In genomic region chr18:57078614-57079013, GRCh38 we compare ENCODE assay signal across 18 cellular contexts.
DNase-seq lines count a peak whose midpoint lies in the region; ATAC-seq, FAIRE-seq and TF ChIP-seq lines count a peak whose summit lies in the region.
"Had no signal": no experiment of that assay in that cellular context is flagged by ENCODE, and none has a peak within 500 bp of the region (broad histone marks: within the 10 kb centered on the region; RNA-seq: fewer than 3 reads in every experiment).

No MANE protein-coding gene starts in this region.

- H3K9me3 ChIP-seq in OCI-LY7 (ENCODE audit: low read length) (peaks cover 8% of the 10 kb centered on the region; the same call in 1 of the 2 replicates), endodermal cell (ENCODE audit: control insufficient read depth, low read length) (peaks cover 10% of the 10 kb centered on the region)

- H3K4me2 ChIP-seq in OCI-LY7 (ENCODE audit: low read length): 0 out of 2 replicates have a peak overlapping the region, but pooled peaks have one; percentile 66

- POLR2A ChIA-PET in OCI-LY7 (lab: Charles Lee): no interaction called here

- ATAC-seq in effector memory CD8-positive, alpha-beta T cell (replicated peaks): no peak

- no peak overlapping the region for H3K27ac Mint-ChIP-seq in endodermal cell
- peak overlapping the region in 1 of 2 donors; percentile 51 for H3K27ac Mint-ChIP-seq in effector memory CD8-positive, alpha-beta T cell
- H3K27ac Mint-ChIP-seq: H9 had no signal

- H3K36me3 Mint-ChIP-seq in endodermal cell (ENCODE audit: low read depth): peaks cover 2% of the 10 kb centered on the region
- H3K36me3 Mint-ChIP-seq in effector memory CD8-positive, alpha-beta T cell (ENCODE audit: insufficient read depth): peaks cover 2% of the 10 kb centered on the region
- H3K36me3 Mint-ChIP-seq: CD14-positive monocyte; CD4-positive, alpha-beta memory T cell had no signal

- H3K9me3 Mint-ChIP-seq in endodermal cell: peaks cover 12% of the 10 kb centered on the region
- no peaks in the 10 kb centered on the region for H3K9me3 Mint-ChIP-seq in effector memory CD8-positive, alpha-beta T cell

- H3K4me3 ChIP-seq in OCI-LY7 (ENCODE audit: low read depth, low read length, poor library complexity, severe bottlenecking): no peak overlapping the region
- no peak overlapping the region for H3K4me3 ChIP-seq in endodermal cell (ENCODE audit: low read length)
- H3K4me3 ChIP-seq: BLaER1, K562 had no signal

- H3K36me3 ChIP-seq in OCI-LY7 (ENCODE audit: insufficient read depth, low read length) (peaks cover 4% of the 10 kb centered on the region; the same call in 1 of the 2 replicates), endodermal cell (ENCODE audit: control insufficient read depth, insufficient read depth, low read length) (no peaks in the 10 kb centered on the region)
- H3K36me3 ChIP-seq: BLaER1 had no signal

- H3K27ac ChIP-seq in OCI-LY7 (ENCODE audit: low read depth, low read length, poor library complexity, severe bottlenecking) (no peak overlapping the region), endodermal cell (ENCODE audit: low read depth, low read length) (no peak overlapping the region)
- H3K27ac ChIP-seq: BLaER1 had no signal

- H3K27me3 Mint-ChIP-seq in endodermal cell (ENCODE audit: insufficient read depth): peaks cover 2% of the 10 kb centered on the region
- peaks cover 0 to 8% of the 10 kb centered on the region in 2 donors for H3K27me3 Mint-ChIP-seq in effector memory CD8-positive, alpha-beta T cell

- TF ChIP-seq CTCF in OCI-LY7 (conservative IDR thresholded peaks at IDR 0.05; ENCODE audit: low read length) (no peak), endodermal cell (conservative IDR thresholded peaks at IDR 0.05) (no peak)

- no peaks in the 10 kb centered on the region for H3K79me2 ChIP-seq in OCI-LY7 (ENCODE audit: insufficient read depth, low read depth, low read length)

- H3K4me1 ChIP-seq in OCI-LY7 (ENCODE audit: insufficient read depth, low read length, poor library complexity, severe bottlenecking) (peaks cover 56% of the 10 kb centered on the region), endodermal cell (ENCODE audit: control insufficient read depth, insufficient read depth, low read length) (peaks cover 6% of the 10 kb centered on the region)

- no peak overlapping the region for H3K9ac ChIP-seq in endodermal cell (ENCODE audit: extremely low read depth, low read length, poor library complexity, severe bottlenecking)
- H3K9ac ChIP-seq: BLaER1 had no signal

- H3K4me1 Mint-ChIP-seq in endodermal cell: peaks cover 21% of the 10 kb centered on the region
- H3K4me1 Mint-ChIP-seq in effector memory CD8-positive, alpha-beta T cell (ENCODE audit: low read depth in 2 of 2): peaks cover 5 to 16% of the 10 kb centered on the region in 2 donors

- H3K27me3 ChIP-seq in endodermal cell (ENCODE audit: control insufficient read depth, insufficient read depth, low read length, poor library complexity, severe bottlenecking): no peaks in the 10 kb centered on the region

- FAIRE-seq in GM18507 (lab: Jason Lieb, UNC): peak; percentile 5
- FAIRE-seq: A204.1, HTR-8/SVneo, K562 had no signal

- WGBS in endodermal cell (ENCODE audit: insufficient coverage in 1 of 2, insufficient read length in 1 of 2), 2 experiments: 95 to 100% methylated on average over 2 to 9 of the region's 9 CpGs

- CTCF ChIA-PET in OCI-LY7 (lab: Charles Lee; ENCODE audit: unreplicated experiment): no interaction called here

- intact Hi-C loops in OCI-LY7 (cut with micrococcal nuclease; ENCODE audit: unreplicated experiment): no loop called here

- no TSS peak for BruUV-seq in OCI-LY7 (replicated peaks; lab: Mats Ljungman, UMichigan)

- H2AFZ ChIP-seq in OCI-LY7 (ENCODE audit: low read length): no peak overlapping the region

- no peaks in the 10 kb centered on the region for H3K9me2 ChIP-seq in OCI-LY7 (ENCODE audit: insufficient read depth, low read length)

- H4K20me1 ChIP-seq in OCI-LY7 (ENCODE audit: insufficient read depth, low read length): no peaks in the 10 kb centered on the region

- DNase-seq in GM18507 (ENCODE audit: extremely low spot score, insufficient read length, low read depth) (no peak), OCI-LY7 (ENCODE audit: low spot score) (no peak), endodermal cell (peak; percentile 35), AG08395 (ENCODE audit: low spot score) (no peak), MV-4-11 (lab: John Stamatoyannopoulos, UW) (no peak)
- DNase-seq in effector memory CD8-positive, alpha-beta T cell: no peak
- DNase-seq: ACHN; CD4-positive, alpha-beta memory T cell; DMS153; DMS79; GOT3; H9; IMR-90 had no signal

- H3K4me3 Mint-ChIP-seq in endodermal cell: no peak overlapping the region
- H3K4me3 Mint-ChIP-seq in effector memory CD8-positive, alpha-beta T cell: peak overlapping the region in 1 of 2 donors; percentile 47
- H3K4me3 Mint-ChIP-seq: CD14-positive monocyte, H9 had no signal
